9 cellular contexts compared by ENCODE assay signal in genomic region chrX:124239911-124240310, GRCh38.
DNase-seq lines count a peak whose midpoint lies in the region; ATAC-seq, FAIRE-seq and TF ChIP-seq lines count a peak whose summit lies in the region.
"Had no signal": no experiment of that assay in that cellular context is flagged by ENCODE, and none has a peak within 500 bp of the region (broad histone marks: within the 10 kb centered on the region; RNA-seq: fewer than 3 reads in every experiment).

No MANE protein-coding gene starts in this region.

- H3K27me3 ChIP-seq in CD8-positive, alpha-beta memory T cell (ENCODE audit: insufficient read depth, low read length, poor library complexity, severe bottlenecking): no peaks in the 10 kb centered on the region

- no peak for FAIRE-seq in GM12892 (lab: Jason Lieb, UNC)

- ATAC-seq in GM19467 (IDR thresholded peaks at IDR 0.05; ENCODE audit: unreplicated experiment): peak; percentile 86
- ATAC-seq in HG03159 (IDR thresholded peaks at IDR 0.05; ENCODE audit: unreplicated experiment): peak; percentile 93

- peak in 3 of 5 donors; percentile 15 to 50 (median 24) for DNase-seq in CD8-positive, alpha-beta memory T cell
- peak; percentile 48 for DNase-seq in activated naive CD4-positive, alpha-beta T cell treated with anti-CD3 and anti-CD28 coated beads, Interleukin-2, amount 10 ng/mL, durations not matched to agents 7 days and 5 days
- DNase-seq in HuH-7 (ENCODE audit: low spot score) (no peak), GM12892 (ENCODE audit: insufficient read length) (no peak), G401 (ENCODE audit: low spot score) (no peak), kidney glomerular epithelial cell (lab: John Stamatoyannopoulos, UW) (no peak)

- H3K9me3 ChIP-seq in CD8-positive, alpha-beta memory T cell (ENCODE audit: low read length): no peaks in the 10 kb centered on the region
- H3K9me3 ChIP-seq: BLaER1 had no signal

- no peak for TF ChIP-seq POLR2A in GM12892 (IDR thresholded peaks at IDR 0.05; ENCODE audit: low read depth, low read length)

- no peaks in the 10 kb centered on the region for H3K36me3 Mint-ChIP-seq in CD8-positive, alpha-beta memory T cell
- H3K36me3 Mint-ChIP-seq in activated naive CD4-positive, alpha-beta T cell treated with anti-CD3 and anti-CD28 coated beads, Interleukin-2, amount 10 ng/mL, durations not matched to agents 7 days and 5 days: peaks cover 2% of the 10 kb centered on the region

- POLR2A ChIA-PET in CD8-positive, alpha-beta memory T cell (lab: Charles Lee): no interaction called here

- in situ Hi-C loops in G401 (cut with HindIII; ENCODE audit: low sequenced_read_pairs): no loop called here

- CTCF ChIA-PET in CD8-positive, alpha-beta memory T cell (lab: Charles Lee): no interaction called here
- CTCF ChIA-PET in activated naive CD4-positive, alpha-beta T cell treated with anti-CD3 and anti-CD28 coated beads, Interleukin-2, amount 10 ng/mL, durations not matched to agents 7 days and 5 days (lab: Charles Lee): no interaction called here

- peaks cover 26 to 58% (median 46%) of the 10 kb centered on the region in 3 donors for H3K4me1 Mint-ChIP-seq in CD8-positive, alpha-beta memory T cell
- peaks cover 37% of the 10 kb centered on the region for H3K4me1 Mint-ChIP-seq in activated naive CD4-positive, alpha-beta T cell treated with anti-CD3 and anti-CD28 coated beads, Interleukin-2, amount 10 ng/mL, durations not matched to agents 7 days and 5 days

- no peaks in the 10 kb centered on the region for H3K36me3 ChIP-seq in CD8-positive, alpha-beta memory T cell (ENCODE audit: insufficient read depth, low read length)
- H3K36me3 ChIP-seq: BLaER1 had no signal

- peaks cover 25% of the 10 kb centered on the region for H3K4me1 ChIP-seq in CD8-positive, alpha-beta memory T cell (ENCODE audit: insufficient read depth, low read length)
- H3K4me1 ChIP-seq: BLaER1 had no signal

- peak overlapping the region; percentile 27 to 83 (median 59) for H3K4me3 Mint-ChIP-seq in CD8-positive, alpha-beta memory T cell
- H3K4me3 Mint-ChIP-seq in activated naive CD4-positive, alpha-beta T cell treated with anti-CD3 and anti-CD28 coated beads, Interleukin-2, amount 10 ng/mL, durations not matched to agents 7 days and 5 days: no peak overlapping the region

- H3K27ac ChIP-seq in CD8-positive, alpha-beta memory T cell (ENCODE audit: low read depth, low read length): peak overlapping the region; percentile 16
- H3K27ac ChIP-seq: BLaER1 had no signal

- peak overlapping the region; percentile 8 to 93 (median 50) for H3K27ac Mint-ChIP-seq in CD8-positive, alpha-beta memory T cell
- peak overlapping the region; percentile 77 for H3K27ac Mint-ChIP-seq in activated naive CD4-positive, alpha-beta T cell treated with anti-CD3 and anti-CD28 coated beads, Interleukin-2, amount 10 ng/mL, durations not matched to agents 7 days and 5 days

- H3K4me3 ChIP-seq in CD8-positive, alpha-beta memory T cell (ENCODE audit: low read length): peak overlapping the region; percentile 53
- H3K4me3 ChIP-seq: BLaER1 had no signal

- H3K9me3 Mint-ChIP-seq in CD8-positive, alpha-beta memory T cell: no peaks in the 10 kb centered on the region
- H3K9me3 Mint-ChIP-seq in activated naive CD4-positive, alpha-beta T cell treated with anti-CD3 and anti-CD28 coated beads, Interleukin-2, amount 10 ng/mL, durations not matched to agents 7 days and 5 days: peaks cover 2% of the 10 kb centered on the region

- H3K27me3 Mint-ChIP-seq in CD8-positive, alpha-beta memory T cell: no peaks in the 10 kb centered on the region
- no peaks in the 10 kb centered on the region for H3K27me3 Mint-ChIP-seq in activated naive CD4-positive, alpha-beta T cell treated with anti-CD3 and anti-CD28 coated beads, Interleukin-2, amount 10 ng/mL, durations not matched to agents 7 days and 5 days

Comparison
In these comparisons a context has a peak if more than half of its experiments do, and no peak if none do; other contexts are left out.
1. DNase-seq: peak in CD8-positive, alpha-beta memory T cell (3 of 5) and activated naive CD4-positive, alpha-beta T cell treated with anti-CD3 and anti-CD28 coated beads, Interleukin-2, amount 10 ng/mL, durations not matched to agents 7 days and 5 days (single experiment); none in HuH-7 (single experiment), GM12892 (single experiment), G401 (single experiment) and kidney glomerular epithelial cell (single experiment).